In genomic region chr15:68478853-68479252, GRCh38 we compare ENCODE assay signal across 17 cellular contexts.
"Had no signal": no experiment of that assay in that cellular context is flagged by ENCODE, and none has a peak within 500 bp of the region (broad histone marks: within the 10 kb centered on the region; RNA-seq: fewer than 3 reads in every experiment).

No MANE protein-coding gene starts in this region.

- DNase-seq: activated CD4-positive, alpha-beta memory T cell treated with anti-CD3 and anti-CD28 coated beads for 36 hours; activated CD4-positive, alpha-beta T cell treated with anti-CD3 and anti-CD28 coated beads for 36 hours; activated CD8-positive, alpha-beta memory T cell treated with anti-CD3 and anti-CD28 coated beads, Interleukin-2, amount 10 ng/mL, durations not matched to agents 7 days and 5 days; activated naive CD4-positive, alpha-beta T cell treated with anti-CD3 and anti-CD28 coated beads, Interleukin-2, amount 10 ng/mL, durations not matched to agents 7 days and 5 days; activated T-cell treated with anti-CD3 and anti-CD28 coated beads, Interleukin-2, amount 50 U/mL, for 1 hour; central memory CD4-positive, alpha-beta T cell; cortex of kidney; effector CD4-positive, alpha-beta T cell; lower lobe of right lung; small intestine; stimulated activated CD4-positive, alpha-beta T cell treated with anti-CD3 and anti-CD28 coated beads, Interleukin-4, amount 100 ng/mL, for 4 hours; stimulated activated CD8-positive, alpha-beta memory T cell treated with anti-CD3 and anti-CD28 coated beads, Interleukin-4, amount 100 ng/mL, for 48 hours; stimulated activated naive CD4-positive, alpha-beta T cell treated with Interleukin-2 at 50 U/mL for 16 hours; T-helper 17 cell; upper lobe of right lung had no signal

- H3K27me3 ChIP-seq: ovary, upper lobe of right lung had no signal

- H3K36me3 ChIP-seq: esophagus muscularis mucosa, lower lobe of right lung, ovary, upper lobe of right lung had no signal

- H3K27ac ChIP-seq: lower lobe of right lung, ovary, upper lobe of right lung had no signal

- ATAC-seq: activated CD4-positive, alpha-beta T cell treated with anti-CD3 and anti-CD28 coated beads for 36 hours; activated CD8-positive, alpha-beta memory T cell treated with anti-CD3 and anti-CD28 coated beads, Interleukin-2, amount 10 ng/mL, durations not matched to agents 7 days and 5 days; T-helper 17 cell; upper lobe of right lung had no signal

- H3K9me3 ChIP-seq: esophagus muscularis mucosa, lower lobe of right lung, ovary, upper lobe of right lung had no signal

- H3K4me3 ChIP-seq: esophagus muscularis mucosa, lower lobe of right lung, ovary, upper lobe of right lung had no signal

- H3K4me1 ChIP-seq: lower lobe of right lung, upper lobe of right lung had no signal
